Comparison of ENCODE assay signal across 1 cellular context in genomic region chr3:141311496-141312358, GRCh38.
TF ChIP-seq lines count a peak whose summit lies in the region.

No MANE protein-coding gene starts in this region.

TF ChIP-seq in HepG2, 621 proteins besides CTCF, POLR2A, EP300 and RAD21 (continued from another document and continues in another):
- TF ChIP-seq HMGXB3 (CRISPR knock-in tag; IDR thresholded peaks at IDR 0.05; ENCODE audit: borderline replicate concordance) (peak; percentile 60; the same call in 1 of the 2 replicates), MYC (CRISPR knock-in tag; IDR thresholded peaks at IDR 0.05; ENCODE audit: borderline replicate concordance) (peak; percentile 79), ZBTB2 (CRISPR knock-in tag; IDR thresholded peaks at IDR 0.05; ENCODE audit: low read depth) (no peak; the same call in 1 of the 2 replicates), GABPA (IDR thresholded peaks at IDR 0.05; ENCODE audit: low read depth, low read length) (peak; percentile 94), GABPA (CRISPR knock-in tag; IDR thresholded peaks at IDR 0.05; ENCODE audit: low read depth) (peak; percentile 99), ZNF782 (CRISPR knock-in tag; IDR thresholded peaks at IDR 0.05; ENCODE audit: borderline replicate concordance) (peak; percentile 87; the same call in 1 of the 2 replicates), MEIS2 (CRISPR knock-in tag; IDR thresholded peaks at IDR 0.05) (peak; percentile 83), CCAR2 (optimal IDR thresholded peaks at IDR 0.05; ENCODE audit: low read depth, low read length) (no peak), NR2F6 (IDR thresholded peaks at IDR 0.05) (no peak), NR2F6 (CRISPR knock-in tag; IDR thresholded peaks at IDR 0.05) (peak; percentile 32; the same call in 1 of the 2 replicates), U2AF1 (optimal IDR thresholded peaks at IDR 0.05; ENCODE audit: low read depth, low read length) (peak; percentile 84), RARA (CRISPR knock-in tag; IDR thresholded peaks at IDR 0.05) (peak; percentile 19; the same call in 1 of the 2 replicates), ZNF44 (CRISPR knock-in tag; IDR thresholded peaks at IDR 0.05) (peak; percentile 85; the same call in 1 of the 2 replicates), HOXA7 (CRISPR knock-in tag; IDR thresholded peaks at IDR 0.05) (no peak), SALL1 (CRISPR knock-in tag; IDR thresholded peaks at IDR 0.05) (peak; percentile 93), ZNF326 (CRISPR knock-in tag; IDR thresholded peaks at IDR 0.05; ENCODE audit: borderline replicate concordance) (no peak), HNF1A (IDR thresholded peaks at IDR 0.05; ENCODE audit: low read depth) (no peak), HNF1A (CRISPR knock-in tag; IDR thresholded peaks at IDR 0.05; ENCODE audit: borderline replicate concordance) (peak; percentile 77; the same call in 1 of the 2 replicates), ZFP37 (CRISPR knock-in tag; IDR thresholded peaks at IDR 0.05; ENCODE audit: borderline replicate concordance) (0 out of 2 replicates have a peak, but pooled peaks have one; percentile 48), TBX3 (IDR thresholded peaks at IDR 0.05; ENCODE audit: borderline replicate concordance) (no peak), RBFOX2 (IDR thresholded peaks at IDR 0.05; ENCODE audit: low read depth, low read length) (peak; percentile 72), ZNF619 (CRISPR knock-in tag; IDR thresholded peaks at IDR 0.05) (peak; percentile 30; the same call in 1 of the 2 replicates), DRAP1 (CRISPR knock-in tag; IDR thresholded peaks at IDR 0.05) (peak; percentile 49), STAT6 (CRISPR knock-in tag; IDR thresholded peaks at IDR 0.05; ENCODE audit: borderline replicate concordance) (peak; percentile 91; the same call in 1 of the 2 replicates), ZNF800 (CRISPR knock-in tag; IDR thresholded peaks at IDR 0.05) (peak; percentile 81), MBNL3 (CRISPR knock-in tag; conservative IDR thresholded peaks at IDR 0.05) (no peak), SUZ12 (IDR thresholded peaks at IDR 0.05; ENCODE audit: low read depth, low read length) (peak; percentile 94), ZBTB14 (CRISPR knock-in tag; IDR thresholded peaks at IDR 0.05) (peak; percentile 41; the same call in 1 of the 2 replicates), ARNT2 (CRISPR knock-in tag; IDR thresholded peaks at IDR 0.05; ENCODE audit: low read depth) (peak; percentile 59; the same call in 1 of the 2 replicates), ZBTB7B (CRISPR knock-in tag; IDR thresholded peaks at IDR 0.05) (peak; percentile 18; the same call in 1 of the 2 replicates), ZSCAN5A (CRISPR knock-in tag; IDR thresholded peaks at IDR 0.05; ENCODE audit: borderline replicate concordance) (peak; percentile 40; the same call in 1 of the 2 replicates), ZNF235 (CRISPR knock-in tag; IDR thresholded peaks at IDR 0.05; ENCODE audit: borderline replicate concordance) (peak; percentile 27; the same call in 1 of the 2 replicates), ZGPAT (CRISPR knock-in tag; IDR thresholded peaks at IDR 0.05) (peak; percentile 94), REPIN1 (CRISPR knock-in tag; IDR thresholded peaks at IDR 0.05; ENCODE audit: borderline replicate concordance, low read depth) (peak; percentile 97), HBP1 (CRISPR knock-in tag; IDR thresholded peaks at IDR 0.05; ENCODE audit: low read depth) (peak; percentile 76; the same call in 1 of the 2 replicates)
